In genomic region chr2:161992526-161992925, GRCh38 we compare ENCODE assay signal across 9 cellular contexts.
A peak's percentile ranks its signal among the peaks of the same experiment; 100 is the strongest.
DNase-seq lines count a peak whose midpoint lies in the region; ATAC-seq and FAIRE-seq lines count a peak whose summit lies in the region.
"Had no signal": no experiment of that assay in that cellular context is flagged by ENCODE, and none has a peak within 500 bp of the region (broad histone marks: within the 10 kb centered on the region; RNA-seq: fewer than 3 reads in every experiment).

No MANE protein-coding gene starts in this region.

- no peak for FAIRE-seq in HTR-8/SVneo (lab: Jason Lieb, UNC)
- FAIRE-seq: endothelial cell of umbilical vein had no signal

- no peaks in the 10 kb centered on the region for H3K79me1 ChIP-seq in mesenchymal stem cell (replicated peaks; ENCODE audit: low read length, poor library complexity, severe bottlenecking)

- H2AK5ac ChIP-seq in mesenchymal stem cell (ENCODE audit: low read length, severe bottlenecking) = no peak overlapping the region

- H3K23ac ChIP-seq in mesenchymal stem cell (ENCODE audit: low read length in 2 of 2) = no peak overlapping the region

- H3K27me3 ChIP-seq in mesenchymal stem cell (ENCODE audit: control insufficient read depth in 1 of 2, insufficient read depth in 1 of 2, low read length in 2 of 2) = no peaks in the 10 kb centered on the region

- ATAC-seq in GM18519 (IDR thresholded peaks at IDR 0.05; ENCODE audit: low FRiP score, unreplicated experiment) (peak; percentile 34), HG03103 (IDR thresholded peaks at IDR 0.05; ENCODE audit: low read depth, unreplicated experiment) (peak; percentile 61), left colon (no peak)

- DNase-seq in activated CD4-positive, alpha-beta T cell treated with anti-CD3 and anti-CD28 coated beads, Interleukin-2, amount 50 U/mL, for 4 hours = peak; percentile 55 to 56
- DNase-seq in mesenchymal stem cell (no peak), HTR-8/SVneo (ENCODE audit: insufficient read length, low spot score) (no peak), NCI-H345 treated with DMSO at 0.1 percent for 48 hours (lab: John Stamatoyannopoulos, UW; ENCODE audit: unreplicated experiment) (no peak), left colon (no peak), NCI-H2227 treated with DMSO at 0.1 percent for 48 hours (lab: John Stamatoyannopoulos, UW) (no peak)

- H3K18ac ChIP-seq in mesenchymal stem cell (ENCODE audit: low read depth in 1 of 2, low read length in 2 of 2) = peak overlapping the region in 1 of 2 experiments; percentile 27

- peaks cover 2% of the 10 kb centered on the region for H3K4me1 ChIP-seq in mesenchymal stem cell (ENCODE audit: control insufficient read depth, insufficient read depth, low read depth, low read length)

- no peak overlapping the region for H3K4ac ChIP-seq in mesenchymal stem cell (ENCODE audit: low read depth in 1 of 2, low read length in 2 of 2)

- no peak overlapping the region for H3K27ac ChIP-seq in mesenchymal stem cell (ENCODE audit: low read length, poor library complexity, severe bottlenecking)

- no peak overlapping the region for H2BK15ac ChIP-seq in mesenchymal stem cell (ENCODE audit: low read depth, poor library complexity, severe bottlenecking)

- H4K91ac ChIP-seq in mesenchymal stem cell (ENCODE audit: low read length) = no peak overlapping the region

- peaks cover 0 to 88% of the 10 kb centered on the region in 2 experiments for H3K36me3 ChIP-seq in mesenchymal stem cell (ENCODE audit: control insufficient read depth in 1 of 2, insufficient read depth in 2 of 2, low read depth in 1 of 2, low read length in 2 of 2)

- intact Hi-C loops in left colon (cut with DNase I, micrococcal nuclease) = no loop called here

- no peak overlapping the region for H2BK5ac ChIP-seq in mesenchymal stem cell (ENCODE audit: low read depth, low read length, poor library complexity, severe bottlenecking)

- H3K9ac ChIP-seq in mesenchymal stem cell (ENCODE audit: low read length) = peak overlapping the region; percentile 22

- no peak overlapping the region for H3K4me3 ChIP-seq in mesenchymal stem cell (ENCODE audit: insufficient read depth in 1 of 2, low read depth in 1 of 2, low read length in 2 of 2)

- no peak overlapping the region for H2BK120ac ChIP-seq in mesenchymal stem cell (ENCODE audit: low read depth, low read length)

- 79% methylated on average over 3 of the region's 3 CpGs for WGBS in mesenchymal stem cell

- no peak overlapping the region for H2BK12ac ChIP-seq in mesenchymal stem cell (ENCODE audit: low read length in 2 of 2)

- no peaks in the 10 kb centered on the region for H3K9me3 ChIP-seq in mesenchymal stem cell (ENCODE audit: control insufficient read depth, low read length)

- no peak overlapping the region for H2AFZ ChIP-seq in mesenchymal stem cell (ENCODE audit: low read depth, low read length)

- no peak overlapping the region for H3K14ac ChIP-seq in mesenchymal stem cell (ENCODE audit: low read length in 2 of 2)

- no peak overlapping the region for H3K4me2 ChIP-seq in mesenchymal stem cell (ENCODE audit: low read length, poor library complexity, severe bottlenecking)

- no peak overlapping the region for H4K8ac ChIP-seq in mesenchymal stem cell (ENCODE audit: low read length)

Comparison
In these comparisons a context has a peak if more than half of its experiments do, and no peak if none do; other contexts are left out.
1. DNase-seq: peak in activated CD4-positive, alpha-beta T cell treated with anti-CD3 and anti-CD28 coated beads, Interleukin-2, amount 50 U/mL, for 4 hours (2 of 2); none in mesenchymal stem cell (single experiment), HTR-8/SVneo (single experiment), NCI-H345 treated with DMSO at 0.1 percent for 48 hours (single experiment), left colon (0 of 2) and NCI-H2227 treated with DMSO at 0.1 percent for 48 hours (single experiment).